Comparison of ENCODE assay signal across 24 cellular contexts in genomic region chr15:33343275-33343674, GRCh38. TPM values are rescaled to one million over a fixed set of nuclear protein-coding genes. Genes with fewer than 3 reads are reported as not detected.
"Had no signal": no experiment of that assay in that cellular context is flagged by ENCODE, and none has a peak within 500 bp of the region (broad histone marks: within the 10 kb centered on the region; RNA-seq: fewer than 3 reads in every experiment).

No MANE protein-coding gene starts in this region.

- ATAC-seq: HepG2, Panc1, PC-3, Right ventricle myocardium inferior, SK-N-SH treated with all-trans-retinoic acid at 6 μM for 48 hours had no signal

- DNase-seq: IMR-90, Karpas-422, KG1, MG63, NCI-H1092, NCI-H1436, NCI-H1694, NCI-H187 treated with DMSO at 0.1 percent for 48 hours, NCI-H2029 treated with DMSO at 0.1 percent for 48 hours, NCI-H2171 treated with DMSO at 0.1 percent for 48 hours, NCI-H226, NCI-H446, NCI-H510A, NCI-H524 treated with DMSO at 0.1 percent for 48 hours, NCI-H69, NCI-H774, PC-3, SHP77 treated with DMSO at 0.1 percent for 48 hours, SJCRH30, T-helper 1 cell had no signal

RNA-seq across cellular contexts. Expression of gene RYR3, which starts 32.5 kb away (rescaled TPM):
- total RNA-seq: HepG2, PC-3, Right ventricle myocardium inferior had no signal
